ENCODE assay signal across 13 cellular contexts in the genomic region with DNA sequence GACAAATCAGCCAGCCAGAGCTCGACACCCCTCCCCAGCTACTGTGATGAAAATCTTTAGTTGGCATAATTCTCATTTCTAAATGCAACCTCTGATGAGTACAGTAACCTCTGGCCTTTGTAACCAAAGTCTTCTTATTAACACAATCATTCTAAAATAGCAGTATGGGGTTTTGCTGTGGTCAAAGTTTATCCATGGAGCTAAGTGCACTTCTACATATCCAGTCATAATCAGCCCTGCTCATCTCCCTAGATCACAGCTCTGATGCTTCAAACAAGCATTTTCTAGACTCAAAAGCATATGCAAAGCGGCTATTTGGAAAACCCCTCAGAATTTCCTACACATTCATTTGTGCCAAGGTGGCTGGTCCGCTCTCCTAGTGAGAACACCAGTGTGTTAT.
DNase-seq lines count a peak whose midpoint lies in the region; ATAC-seq lines count a peak whose summit lies in the region.
"Had no signal": no experiment of that assay in that cellular context is flagged by ENCODE, and none has a peak within 500 bp of the region (broad histone marks: within the 10 kb centered on the region; RNA-seq: fewer than 3 reads in every experiment).

No MANE protein-coding gene starts in this region.

- no peaks in the 10 kb centered on the region for H3K27me3 Mint-ChIP-seq in memory B cell
- H3K27me3 Mint-ChIP-seq: brain had no signal

- peaks cover 13% of the 10 kb centered on the region for H3K4me1 Mint-ChIP-seq in memory B cell
- H3K4me1 Mint-ChIP-seq: nephron progenitor cell had no signal

- no peak for DNase-seq in memory B cell (ENCODE audit: low spot score in 2 of 2)
- no peak for DNase-seq in NCI-H1694 treated with DMSO at 0.1 percent for 48 hours (lab: John Stamatoyannopoulos, UW)
- no peak for DNase-seq in stimulated activated CD4-positive, alpha-beta T cell treated with anti-CD3 and anti-CD28 coated beads, Interleukin-4, amount 100 ng/mL, for 1 hour
- DNase-seq in NCI-H2171 treated with DMSO at 0.1 percent for 48 hours (lab: John Stamatoyannopoulos, UW), result no peak
- DNase-seq: activated CD8-positive, alpha-beta memory T cell treated with anti-CD3 and anti-CD28 coated beads, Interleukin-2, amount 50 U/mL, for 4 hours; islet precursor cell; nephron progenitor cell; T-helper 1 cell had no signal

- no peaks in the 10 kb centered on the region for H3K36me3 Mint-ChIP-seq in memory B cell
- H3K36me3 Mint-ChIP-seq: brain had no signal

- H3K9me3 Mint-ChIP-seq in memory B cell, result no peaks in the 10 kb centered on the region

- H3K27ac Mint-ChIP-seq in memory B cell, result no peak overlapping the region
- H3K27ac Mint-ChIP-seq: brain, nephron progenitor cell had no signal

- H3K4me3 Mint-ChIP-seq in memory B cell, result no peak overlapping the region
- H3K4me3 Mint-ChIP-seq: brain, nephron progenitor cell had no signal

- peak; percentile 89 for ATAC-seq in GM18873 (IDR thresholded peaks at IDR 0.05; ENCODE audit: low FRiP score, unreplicated experiment)
- peak; percentile 74 for ATAC-seq in GM21447 (IDR thresholded peaks at IDR 0.05; ENCODE audit: unreplicated experiment)
- peak; percentile 46 for ATAC-seq in HG03064 (IDR thresholded peaks at IDR 0.05; ENCODE audit: low read depth, unreplicated experiment)
- ATAC-seq in memory B cell (ENCODE audit: low read depth), result peak; percentile 59
- ATAC-seq: esophagus mucosa had no signal
